Comparison of ENCODE assay signal across 1 cellular context in the genomic region with DNA sequence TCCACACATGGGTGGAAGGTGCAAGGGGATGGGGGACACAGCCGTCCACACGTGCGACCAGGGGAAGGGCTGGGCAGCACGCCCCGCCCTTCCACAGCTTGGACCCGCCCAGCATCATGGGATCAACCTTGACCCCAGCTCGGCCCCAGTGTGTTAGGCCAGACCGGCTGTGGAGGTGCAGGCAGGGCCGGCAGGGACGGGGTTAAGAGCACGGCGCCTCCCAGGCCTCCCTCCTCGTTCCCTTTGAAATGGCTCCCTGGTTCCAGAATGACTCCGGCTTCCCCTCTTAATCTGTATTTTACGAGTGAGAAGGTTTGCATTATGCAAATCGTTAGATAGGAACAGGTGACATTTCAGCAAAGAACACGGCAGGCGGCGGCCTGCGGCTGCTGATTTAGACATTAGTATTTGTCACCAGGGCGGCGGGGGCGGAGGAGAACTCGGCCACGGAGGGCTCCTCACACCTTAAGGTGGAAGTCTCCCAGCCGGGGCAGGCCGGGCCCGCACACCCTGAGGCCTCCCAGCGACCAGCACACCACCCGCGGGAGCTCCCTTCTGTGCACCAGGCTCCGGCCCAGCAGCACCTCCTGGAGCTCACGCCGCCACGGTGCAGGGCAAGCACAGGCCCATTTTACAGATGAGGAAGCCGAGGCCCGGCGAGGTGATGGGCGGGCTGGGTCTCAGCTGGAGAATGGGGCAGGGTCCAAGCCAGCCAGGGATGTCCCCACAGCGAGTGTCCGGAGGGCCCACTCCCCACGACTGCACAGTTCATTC.
TF ChIP-seq lines count a peak whose summit lies in the region.

No MANE protein-coding gene starts in this region.

TF ChIP-seq in K562, 482 proteins besides CTCF, POLR2A, EP300 and RAD21:
- TF ChIP-seq BCOR (IDR thresholded peaks at IDR 0.05) (peak; percentile 96), MAZ (CRISPR knock-in tag; conservative IDR thresholded peaks at IDR 0.05 in 1 of 2, IDR thresholded peaks at IDR 0.05 in 1 of 2) (0 out of 4 replicates have a peak, but pooled peaks of 1 of the 2 experiments have one; percentile 27), PTBP1 (IDR thresholded peaks at IDR 0.05; ENCODE audit: low read depth, low read length) (peak; percentile 80; the same call in 1 of the 2 replicates), RBBP5 (IDR thresholded peaks at IDR 0.05; ENCODE audit: borderline replicate concordance, insufficient read depth, low read length, poor library complexity, severe bottlenecking) (no peak), ESRRA (IDR thresholded peaks at IDR 0.05; ENCODE audit: borderline replicate concordance, low read depth) (peak; percentile 68; the same call in 1 of the 2 replicates), EGR1 (conservative IDR thresholded peaks at IDR 0.05) (peak; percentile 70), KDM1A (IDR thresholded peaks at IDR 0.05) (peak; percentile 73 to 92; a peak in 3 of 4 replicates), GABPB2 (CRISPR knock-in tag; conservative IDR thresholded peaks at IDR 0.05) (no peak), NR2C1 (IDR thresholded peaks at IDR 0.05) (no peak; the same call in 1 of the 2 replicates), NR2C1 (tag; IDR thresholded peaks at IDR 0.05) (0 out of 2 replicates have a peak, but pooled peaks have one; percentile 19), SMARCA5 (IDR thresholded peaks at IDR 0.05) (peak; percentile 83; the same call in 1 of the 2 replicates), CBX1 (IDR thresholded peaks at IDR 0.05; ENCODE audit: low read depth) (peak; percentile 89; the same call in 1 of the 2 replicates), CTBP1 (IDR thresholded peaks at IDR 0.05; ENCODE audit: borderline replicate concordance) (0 out of 2 replicates have a peak, but pooled peaks have one; percentile 12), FIP1L1 (IDR thresholded peaks at IDR 0.05; ENCODE audit: low read depth, low read length, poor library complexity, severe bottlenecking) (peak; percentile 48), HDAC1 (IDR thresholded peaks at IDR 0.05) (peak in 1 of 2 experiments; percentile 32; a peak in 1 of 4 replicates), ETV1 (tag; conservative IDR thresholded peaks at IDR 0.05; ENCODE audit: low read depth) (no peak), HDAC2 (IDR thresholded peaks at IDR 0.05) (peak; percentile 46; the same call in 1 of the 2 replicates), TAF9B (IDR thresholded peaks at IDR 0.05; ENCODE audit: partially characterized antibody) (no peak), ADNP (tag; IDR thresholded peaks at IDR 0.05) (peak; percentile 85), NCOA4 (IDR thresholded peaks at IDR 0.05; ENCODE audit: partially characterized antibody) (peak; percentile 27), ZSCAN29 (IDR thresholded peaks at IDR 0.05) (0 out of 2 replicates have a peak, but pooled peaks have one; percentile 31), ZFX (CRISPR knock-in tag; IDR thresholded peaks at IDR 0.05) (peak; percentile 76), RCOR1 (IDR thresholded peaks at IDR 0.05; ENCODE audit: borderline replicate concordance in 1 of 2, low read depth in 2 of 2, low read length in 2 of 2) (peak in 1 of 2 experiments; percentile 62; a peak in 1 of 4 replicates), PCBP1 (IDR thresholded peaks at IDR 0.05; ENCODE audit: low read depth, low read length, poor library complexity, severe bottlenecking) (peak; percentile 61)
- TF ChIP-seq, protein P1, sequence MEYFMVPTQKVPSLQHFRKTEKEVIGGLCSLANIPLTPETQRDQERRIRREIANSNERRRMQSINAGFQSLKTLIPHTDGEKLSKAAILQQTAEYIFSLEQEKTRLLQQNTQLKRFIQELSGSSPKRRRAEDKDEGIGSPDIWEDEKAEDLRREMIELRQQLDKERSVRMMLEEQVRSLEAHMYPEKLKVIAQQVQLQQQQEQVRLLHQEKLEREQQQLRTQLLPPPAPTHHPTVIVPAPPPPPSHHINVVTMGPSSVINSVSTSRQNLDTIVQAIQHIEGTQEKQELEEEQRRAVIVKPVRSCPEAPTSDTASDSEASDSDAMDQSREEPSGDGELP (CRISPR knock-in tag; IDR thresholded peaks at IDR 0.05; ENCODE audit: borderline replicate concordance), result peak; percentile 27; the same call in 1 of the 2 replicates
- TF ChIP-seq, protein P2, sequence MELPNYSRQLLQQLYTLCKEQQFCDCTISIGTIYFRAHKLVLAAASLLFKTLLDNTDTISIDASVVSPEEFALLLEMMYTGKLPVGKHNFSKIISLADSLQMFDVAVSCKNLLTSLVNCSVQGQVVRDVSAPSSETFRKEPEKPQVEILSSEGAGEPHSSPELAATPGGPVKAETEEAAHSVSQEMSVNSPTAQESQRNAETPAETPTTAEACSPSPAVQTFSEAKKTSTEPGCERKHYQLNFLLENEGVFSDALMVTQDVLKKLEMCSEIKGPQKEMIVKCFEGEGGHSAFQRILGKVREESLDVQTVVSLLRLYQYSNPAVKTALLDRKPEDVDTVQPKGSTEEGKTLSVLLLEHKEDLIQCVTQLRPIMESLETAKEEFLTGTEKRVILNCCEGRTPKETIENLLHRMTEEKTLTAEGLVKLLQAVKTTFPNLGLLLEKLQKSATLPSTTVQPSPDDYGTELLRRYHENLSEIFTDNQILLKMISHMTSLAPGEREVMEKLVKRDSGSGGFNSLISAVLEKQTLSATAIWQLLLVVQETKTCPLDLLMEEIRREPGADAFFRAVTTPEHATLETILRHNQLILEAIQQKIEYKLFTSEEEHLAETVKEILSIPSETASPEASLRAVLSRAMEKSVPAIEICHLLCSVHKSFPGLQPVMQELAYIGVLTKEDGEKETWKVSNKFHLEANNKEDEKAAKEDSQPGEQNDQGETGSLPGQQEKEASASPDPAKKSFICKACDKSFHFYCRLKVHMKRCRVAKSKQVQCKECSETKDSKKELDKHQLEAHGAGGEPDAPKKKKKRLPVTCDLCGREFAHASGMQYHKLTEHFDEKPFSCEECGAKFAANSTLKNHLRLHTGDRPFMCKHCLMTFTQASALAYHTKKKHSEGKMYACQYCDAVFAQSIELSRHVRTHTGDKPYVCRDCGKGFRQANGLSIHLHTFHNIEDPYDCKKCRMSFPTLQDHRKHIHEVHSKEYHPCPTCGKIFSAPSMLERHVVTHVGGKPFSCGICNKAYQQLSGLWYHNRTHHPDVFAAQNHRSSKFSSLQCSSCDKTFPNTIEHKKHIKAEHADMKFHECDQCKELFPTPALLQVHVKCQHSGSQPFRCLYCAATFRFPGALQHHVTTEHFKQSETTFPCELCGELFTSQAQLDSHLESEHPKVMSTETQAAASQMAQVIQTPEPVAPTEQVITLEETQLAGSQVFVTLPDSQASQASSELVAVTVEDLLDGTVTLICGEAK (IDR thresholded peaks at IDR 0.05), result no peak
- TF ChIP-seq, protein P2 (CRISPR knock-in tag; IDR thresholded peaks at IDR 0.05), result 0 out of 2 replicates have a peak, but pooled peaks have one; percentile 13
- TF ChIP-seq, protein P3, sequence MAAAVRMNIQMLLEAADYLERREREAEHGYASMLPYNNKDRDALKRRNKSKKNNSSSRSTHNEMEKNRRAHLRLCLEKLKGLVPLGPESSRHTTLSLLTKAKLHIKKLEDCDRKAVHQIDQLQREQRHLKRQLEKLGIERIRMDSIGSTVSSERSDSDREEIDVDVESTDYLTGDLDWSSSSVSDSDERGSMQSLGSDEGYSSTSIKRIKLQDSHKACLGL (CRISPR knock-in tag; IDR thresholded peaks at IDR 0.05; ENCODE audit: borderline replicate concordance, poor library complexity, severe bottlenecking), result no peak
- TF ChIP-seq, protein P4, sequence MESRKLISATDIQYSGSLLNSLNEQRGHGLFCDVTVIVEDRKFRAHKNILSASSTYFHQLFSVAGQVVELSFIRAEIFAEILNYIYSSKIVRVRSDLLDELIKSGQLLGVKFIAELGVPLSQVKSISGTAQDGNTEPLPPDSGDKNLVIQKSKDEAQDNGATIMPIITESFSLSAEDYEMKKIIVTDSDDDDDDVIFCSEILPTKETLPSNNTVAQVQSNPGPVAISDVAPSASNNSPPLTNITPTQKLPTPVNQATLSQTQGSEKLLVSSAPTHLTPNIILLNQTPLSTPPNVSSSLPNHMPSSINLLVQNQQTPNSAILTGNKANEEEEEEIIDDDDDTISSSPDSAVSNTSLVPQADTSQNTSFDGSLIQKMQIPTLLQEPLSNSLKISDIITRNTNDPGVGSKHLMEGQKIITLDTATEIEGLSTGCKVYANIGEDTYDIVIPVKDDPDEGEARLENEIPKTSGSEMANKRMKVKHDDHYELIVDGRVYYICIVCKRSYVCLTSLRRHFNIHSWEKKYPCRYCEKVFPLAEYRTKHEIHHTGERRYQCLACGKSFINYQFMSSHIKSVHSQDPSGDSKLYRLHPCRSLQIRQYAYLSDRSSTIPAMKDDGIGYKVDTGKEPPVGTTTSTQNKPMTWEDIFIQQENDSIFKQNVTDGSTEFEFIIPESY (CRISPR knock-in tag; IDR thresholded peaks at IDR 0.05), result peak; percentile 98
- TF ChIP-seq, protein P5, sequence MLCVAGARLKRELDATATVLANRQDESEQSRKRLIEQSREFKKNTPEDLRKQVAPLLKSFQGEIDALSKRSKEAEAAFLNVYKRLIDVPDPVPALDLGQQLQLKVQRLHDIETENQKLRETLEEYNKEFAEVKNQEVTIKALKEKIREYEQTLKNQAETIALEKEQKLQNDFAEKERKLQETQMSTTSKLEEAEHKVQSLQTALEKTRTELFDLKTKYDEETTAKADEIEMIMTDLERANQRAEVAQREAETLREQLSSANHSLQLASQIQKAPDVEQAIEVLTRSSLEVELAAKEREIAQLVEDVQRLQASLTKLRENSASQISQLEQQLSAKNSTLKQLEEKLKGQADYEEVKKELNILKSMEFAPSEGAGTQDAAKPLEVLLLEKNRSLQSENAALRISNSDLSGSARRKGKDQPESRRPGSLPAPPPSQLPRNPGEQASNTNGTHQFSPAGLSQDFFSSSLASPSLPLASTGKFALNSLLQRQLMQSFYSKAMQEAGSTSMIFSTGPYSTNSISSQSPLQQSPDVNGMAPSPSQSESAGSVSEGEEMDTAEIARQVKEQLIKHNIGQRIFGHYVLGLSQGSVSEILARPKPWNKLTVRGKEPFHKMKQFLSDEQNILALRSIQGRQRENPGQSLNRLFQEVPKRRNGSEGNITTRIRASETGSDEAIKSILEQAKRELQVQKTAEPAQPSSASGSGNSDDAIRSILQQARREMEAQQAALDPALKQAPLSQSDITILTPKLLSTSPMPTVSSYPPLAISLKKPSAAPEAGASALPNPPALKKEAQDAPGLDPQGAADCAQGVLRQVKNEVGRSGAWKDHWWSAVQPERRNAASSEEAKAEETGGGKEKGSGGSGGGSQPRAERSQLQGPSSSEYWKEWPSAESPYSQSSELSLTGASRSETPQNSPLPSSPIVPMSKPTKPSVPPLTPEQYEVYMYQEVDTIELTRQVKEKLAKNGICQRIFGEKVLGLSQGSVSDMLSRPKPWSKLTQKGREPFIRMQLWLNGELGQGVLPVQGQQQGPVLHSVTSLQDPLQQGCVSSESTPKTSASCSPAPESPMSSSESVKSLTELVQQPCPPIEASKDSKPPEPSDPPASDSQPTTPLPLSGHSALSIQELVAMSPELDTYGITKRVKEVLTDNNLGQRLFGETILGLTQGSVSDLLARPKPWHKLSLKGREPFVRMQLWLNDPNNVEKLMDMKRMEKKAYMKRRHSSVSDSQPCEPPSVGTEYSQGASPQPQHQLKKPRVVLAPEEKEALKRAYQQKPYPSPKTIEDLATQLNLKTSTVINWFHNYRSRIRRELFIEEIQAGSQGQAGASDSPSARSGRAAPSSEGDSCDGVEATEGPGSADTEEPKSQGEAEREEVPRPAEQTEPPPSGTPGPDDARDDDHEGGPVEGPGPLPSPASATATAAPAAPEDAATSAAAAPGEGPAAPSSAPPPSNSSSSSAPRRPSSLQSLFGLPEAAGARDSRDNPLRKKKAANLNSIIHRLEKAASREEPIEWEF (CRISPR knock-in tag; IDR thresholded peaks at IDR 0.05), result no peak
